2 cellular contexts compared by ENCODE assay signal in genomic region chr9:37395663-37396062, GRCh38.
A peak's percentile ranks its signal among the peaks of the same experiment; 100 is the strongest.
TF ChIP-seq lines count a peak whose summit lies in the region.

No MANE protein-coding gene starts in this region.

TF ChIP-seq in GM12891, 5 proteins besides CTCF, POLR2A, EP300 and RAD21 (continued from another document):
- TF ChIP-seq POU2F2 (IDR thresholded peaks at IDR 0.05; ENCODE audit: low read depth, low read length) (no peak), PAX5 (IDR thresholded peaks at IDR 0.05; ENCODE audit: insufficient read depth, low read length, severe bottlenecking) (no peak), TAF1 (IDR thresholded peaks at IDR 0.05; ENCODE audit: low read depth, low read length) (no peak), POLR2AphosphoS5 (IDR thresholded peaks at IDR 0.05; ENCODE audit: low read depth, low read length) (no peak; the same call in 1 of the 2 replicates)

TF ChIP-seq in K562, 482 proteins besides CTCF, POLR2A, EP300 and RAD21 (continued from another document):
- TF ChIP-seq ZNF740 (CRISPR knock-in tag; IDR thresholded peaks at IDR 0.05) (no peak), ZNF740 (tag; IDR thresholded peaks at IDR 0.05) (no peak), ZNF609 (CRISPR knock-in tag; IDR thresholded peaks at IDR 0.05; ENCODE audit: borderline replicate concordance) (no peak), ZNF511 (CRISPR knock-in tag; IDR thresholded peaks at IDR 0.05) (no peak), ATF1 (CRISPR knock-in tag; IDR thresholded peaks at IDR 0.05) (no peak), ATF1 (tag; IDR thresholded peaks at IDR 0.05) (0 out of 2 replicates have a peak, but pooled peaks have one; percentile 38), ZNF699 (CRISPR knock-in tag; IDR thresholded peaks at IDR 0.05; ENCODE audit: insufficient replicate concordance) (no peak), ZNF174 (CRISPR knock-in tag; IDR thresholded peaks at IDR 0.05) (no peak), CEBPG (CRISPR knock-in tag; IDR thresholded peaks at IDR 0.05) (no peak), CEBPG (tag; conservative IDR thresholded peaks at IDR 0.05 in 1 of 2, IDR thresholded peaks at IDR 0.05 in 1 of 2) (0 out of 4 replicates have a peak, but pooled peaks of 1 of the 2 experiments have one; percentile 14), SRSF3 (IDR thresholded peaks at IDR 0.05; ENCODE audit: insufficient read depth, low read length) (no peak), GABPB2 (CRISPR knock-in tag; conservative IDR thresholded peaks at IDR 0.05) (no peak), ZNF324 (CRISPR knock-in tag; IDR thresholded peaks at IDR 0.05) (no peak), KLF6 (CRISPR knock-in tag; IDR thresholded peaks at IDR 0.05; ENCODE audit: borderline replicate concordance) (no peak), CREM (IDR thresholded peaks at IDR 0.05; ENCODE audit: low read depth) (peak; percentile 81), CREB1 (IDR thresholded peaks at IDR 0.05) (peak; percentile 61; the same call in 1 of the 2 replicates), CREB1 (CRISPR knock-in tag; IDR thresholded peaks at IDR 0.05) (peak; percentile 34; the same call in 1 of the 2 replicates), KAT7 (CRISPR knock-in tag; IDR thresholded peaks at IDR 0.05; ENCODE audit: borderline replicate concordance) (no peak), NCOA1 (IDR thresholded peaks at IDR 0.05; ENCODE audit: low read depth) (no peak), L3MBTL2 (IDR thresholded peaks at IDR 0.05) (no peak), REST (CRISPR knock-in tag; IDR thresholded peaks at IDR 0.05; ENCODE audit: low read depth) (no peak), CHD7 (IDR thresholded peaks at IDR 0.05; ENCODE audit: low read depth, low read length) (no peak), MYBL2 (IDR thresholded peaks at IDR 0.05; ENCODE audit: low read depth) (no peak), MYBL2 (CRISPR knock-in tag; IDR thresholded peaks at IDR 0.05; ENCODE audit: borderline replicate concordance) (no peak), STAT5B (CRISPR knock-in tag; IDR thresholded peaks at IDR 0.05) (no peak), ZSCAN32 (CRISPR knock-in tag; IDR thresholded peaks at IDR 0.05) (no peak), GATAD2A (IDR thresholded peaks at IDR 0.05) (no peak)
